Comparison of ENCODE assay signal across 18 cellular contexts in the genomic region with DNA sequence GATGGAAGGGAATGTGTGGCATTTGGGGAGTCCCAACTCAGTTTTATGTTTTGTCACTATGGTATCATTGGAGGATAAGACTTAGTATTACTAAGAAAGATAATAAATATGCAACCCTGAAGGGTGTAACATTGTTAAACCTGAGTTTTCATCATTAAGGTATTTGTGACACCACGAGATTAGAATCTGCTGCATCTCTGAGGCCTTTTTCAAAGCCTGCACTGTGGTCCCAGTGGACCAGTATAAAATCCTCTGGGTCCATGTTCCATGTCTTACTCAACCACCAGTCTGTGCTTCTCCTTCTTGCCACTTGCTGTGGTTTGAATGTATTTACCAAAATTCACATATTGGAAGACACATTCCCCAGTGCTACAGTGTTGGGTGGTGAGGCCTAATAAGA.
"Had no signal": no experiment of that assay in that cellular context is flagged by ENCODE, and none has a peak within 500 bp of the region (broad histone marks: within the 10 kb centered on the region; RNA-seq: fewer than 3 reads in every experiment).

No MANE protein-coding gene starts in this region.

- H3K4me2 ChIP-seq: smooth muscle cell had no signal

- H3K27me3 Mint-ChIP-seq: stimulated activated memory B cell treated with anti-CD40 and anti-IgM and Interleukin-4, amounts not matched to agents 10 μg/mL and 1 μg/mL and 100 μg/mL, for 72 hours; stimulated activated naive CD8-positive, alpha-beta T cell treated with anti-CD3 and anti-CD28 coated beads, Interleukin-15, Interleukin-2, amounts not matched to agents 100 ng/mL and 50 ng/mL, for 24 hours had no signal

- FAIRE-seq: endometrium, islet of Langerhans had no signal

- H3K27me3 ChIP-seq: gastrocnemius medialis, heart right ventricle, ovary, right atrium auricular region, tibial artery had no signal

- H3K4me3 Mint-ChIP-seq: natural killer cell; neural crest cell; stimulated activated memory B cell treated with anti-CD40 and anti-IgM and Interleukin-4, amounts not matched to agents 10 μg/mL and 1 μg/mL and 100 μg/mL, for 72 hours; stimulated activated naive CD8-positive, alpha-beta T cell treated with anti-CD3 and anti-CD28 coated beads, Interleukin-15, Interleukin-2, amounts not matched to agents 100 ng/mL and 50 ng/mL, for 24 hours had no signal

- ATAC-seq: esophagus mucosa; gastrocnemius medialis; heart right ventricle; mucosa of descending colon; natural killer cell; stimulated activated memory B cell treated with anti-CD40 and anti-IgM and Interleukin-4, amounts not matched to agents 10 μg/mL and 1 μg/mL and 100 μg/mL, for 72 hours had no signal

- H3K4me1 ChIP-seq: gastrocnemius medialis, heart right ventricle, right atrium auricular region had no signal

- H3K36me3 Mint-ChIP-seq: natural killer cell; stimulated activated memory B cell treated with anti-CD40 and anti-IgM and Interleukin-4, amounts not matched to agents 10 μg/mL and 1 μg/mL and 100 μg/mL, for 72 hours had no signal

- DNase-seq: effector memory CD4-positive, alpha-beta T cell; gastrocnemius medialis; heart right ventricle; hypothalamus; kidney glomerular epithelial cell; mucosa of descending colon; natural killer cell; ovary; stimulated activated CD4-positive, alpha-beta T cell treated with anti-CD3 and anti-CD28 coated beads, Interleukin-2, amount 100 ng/mL, for 48 hours; tibial artery had no signal

- H3K4me1 Mint-ChIP-seq: natural killer cell; neural crest cell; stimulated activated memory B cell treated with anti-CD40 and anti-IgM and Interleukin-4, amounts not matched to agents 10 μg/mL and 1 μg/mL and 100 μg/mL, for 72 hours had no signal

- H3K9me3 ChIP-seq: gastrocnemius medialis, mucosa of descending colon, ovary, right atrium auricular region, tibial artery had no signal

- H3K4me3 ChIP-seq: gastrocnemius medialis, heart right ventricle, mucosa of descending colon, ovary, right atrium auricular region, smooth muscle cell, tibial artery had no signal

- H3K36me3 ChIP-seq: gastrocnemius medialis, heart right ventricle, ovary, right atrium auricular region, tibial artery had no signal

- H3K27ac ChIP-seq: gastrocnemius medialis, heart right ventricle, ovary, right atrium auricular region had no signal

- H3K27ac Mint-ChIP-seq: natural killer cell; stimulated activated memory B cell treated with anti-CD40 and anti-IgM and Interleukin-4, amounts not matched to agents 10 μg/mL and 1 μg/mL and 100 μg/mL, for 72 hours; stimulated activated naive CD8-positive, alpha-beta T cell treated with anti-CD3 and anti-CD28 coated beads, Interleukin-15, Interleukin-2, amounts not matched to agents 100 ng/mL and 50 ng/mL, for 24 hours had no signal
